In the genomic region with DNA sequence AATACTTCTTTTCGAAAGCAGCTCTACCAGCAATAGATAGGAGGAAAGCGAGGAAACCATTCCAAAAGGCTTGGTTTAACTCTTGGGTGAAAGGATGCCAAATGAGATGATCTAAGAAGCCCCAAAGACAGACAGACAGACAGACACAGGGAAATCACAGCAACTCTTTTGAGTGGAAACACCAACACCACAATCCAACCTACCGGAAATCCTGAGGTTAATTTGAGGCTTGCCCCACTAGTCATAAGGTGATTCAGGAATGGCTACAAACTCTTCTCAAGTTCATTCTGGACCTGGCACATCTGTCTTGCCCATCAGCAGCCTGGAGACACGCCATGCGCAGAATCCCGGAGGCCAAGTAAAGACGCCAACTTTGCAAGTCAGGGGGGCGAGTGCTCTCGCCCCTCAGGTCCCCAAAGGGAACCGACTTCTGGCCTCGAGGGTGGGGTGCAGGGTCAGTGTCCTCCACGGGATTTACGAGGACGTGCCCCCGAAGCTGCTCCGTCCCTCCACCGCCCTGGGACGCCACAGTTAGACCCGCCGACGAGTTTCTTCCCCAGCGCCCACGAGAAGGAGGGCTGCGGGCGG, we compare ENCODE assay signal across 9 cellular contexts. TPM values are rescaled to one million over a fixed set of nuclear protein-coding genes. Genes with fewer than 3 reads are reported as not detected.
A peak's percentile ranks its signal among the peaks of the same experiment; 100 is the strongest.
DNase-seq lines count a peak whose midpoint lies in the region; ATAC-seq, FAIRE-seq and TF ChIP-seq lines count a peak whose summit lies in the region.
"Had no signal": no experiment of that assay in that cellular context is flagged by ENCODE, and none has a peak within 500 bp of the region (broad histone marks: within the 10 kb centered on the region; RNA-seq: fewer than 3 reads in every experiment).

No MANE protein-coding gene starts in this region.

- BruUV-seq in GM12878 (replicated peaks; lab: Mats Ljungman, UMichigan): TSS peak; percentile 68

- H2AFZ ChIP-seq in GM12878 (ENCODE audit: control insufficient read depth, low read depth, low read length): peak overlapping the region; percentile 74

- SMC1A ChIA-PET in GM12878 (lab: Charles Lee; ENCODE audit: uncharacterized antibody, unreplicated experiment): interaction anchor here (0.5 to 1.5 kb wide), 2 partner anchors 11 to 1754 kb away, joined by 3 read pairs; no protein-coding TSS in a partner anchor

- H3K79me2 ChIP-seq in GM12878 (ENCODE audit: control insufficient read depth, insufficient read depth, low read length): no peaks in the 10 kb centered on the region

- no peaks in the 10 kb centered on the region for H4K20me1 ChIP-seq in GM12878 (ENCODE audit: control insufficient read depth, insufficient read depth)

- peak overlapping the region; percentile 58 for H3K4me2 ChIP-seq in GM12878 (ENCODE audit: control insufficient read depth, insufficient read depth)
- peak overlapping the region; percentile 97 for H3K4me2 ChIP-seq in skeletal muscle satellite cell (ENCODE audit: low read length)

- H3K27ac ChIP-seq in RWPE1 (peak overlapping the region; percentile 97), GM12878 (ENCODE audit: control insufficient read depth, insufficient read depth) (no peak overlapping the region), iPS-18a (ENCODE audit: low read length) (no peak overlapping the region)

- no peak for TF ChIP-seq CTCF in RWPE1 (conservative IDR thresholded peaks at IDR 0.05; ENCODE audit: low read depth)
- no peak for TF ChIP-seq CTCF in GM12878 (IDR thresholded peaks at IDR 0.05 in 2 of 3, conservative IDR thresholded peaks at IDR 0.05 in 1 of 3; ENCODE audit: control insufficient read depth in 2 of 3, extremely low read depth in 1 of 3, insufficient read depth in 1 of 3, low read depth in 3 of 3, low read length in 3 of 3)

- intact Hi-C loops in GM12878 (cut with micrococcal nuclease; ENCODE audit: unreplicated experiment): no loop called here

- DNase-seq in GDM1 (lab: John Stamatoyannopoulos, UW): peak; percentile 3
- peak; percentile 25 for DNase-seq in HEK293T (ENCODE audit: extremely low spot score)
- DNase-seq in RWPE1 (ENCODE audit: low spot score): peak; percentile 68
- peak; percentile 32 for DNase-seq in GM12878 (ENCODE audit: low read depth, low spot score)
- no peak for DNase-seq in NCI-H526 (lab: John Stamatoyannopoulos, UW)

- peaks cover 3% of the 10 kb centered on the region for H3K4me1 ChIP-seq in GM12878 (ENCODE audit: control insufficient read depth, insufficient read depth, low read length)
- H3K4me1 ChIP-seq in iPS-18a (ENCODE audit: control insufficient read depth, low read depth, low read length): peaks cover 8% of the 10 kb centered on the region
- peaks cover 14% of the 10 kb centered on the region for H3K4me1 ChIP-seq in skeletal muscle satellite cell (ENCODE audit: control insufficient read depth, insufficient read depth, low read length)

- ATAC-seq in GM12878 (peak; percentile 28), GM21360 (IDR thresholded peaks at IDR 0.05; ENCODE audit: unreplicated experiment) (no peak)

- H3K27me3 ChIP-seq in GM12878 (replicated peaks in 1 of 2; ENCODE audit: control insufficient read depth in 2 of 2, insufficient read depth in 2 of 2, low read length in 1 of 2) (no peaks in the 10 kb centered on the region; a peak in 1 of 4 replicates), iPS-18a (ENCODE audit: control insufficient read depth, insufficient read depth, low read length) (peaks cover 28% of the 10 kb centered on the region), skeletal muscle satellite cell (ENCODE audit: control insufficient read depth, insufficient read depth, low read length) (no peaks in the 10 kb centered on the region)

- no peak for TF ChIP-seq EP300 in GM12878 (IDR thresholded peaks at IDR 0.05; ENCODE audit: borderline replicate concordance in 1 of 2, control insufficient read depth in 1 of 2, low read depth in 2 of 2, low read length in 2 of 2)

- CTCF ChIA-PET in HEK293T (lab: Yijun Ruan, JAX): interaction anchor here (0.7 to 1.0 kb wide), 2 partner anchors 19 to 57 kb away, joined by 3 read pairs; no protein-coding TSS in a partner anchor
- CTCF ChIA-PET in RWPE1 (lab: Yijun Ruan, JAX): interaction anchor here (0.6 to 1.2 kb wide), 2 partner anchors 25 to 35 kb away, joined by 4 read pairs; no protein-coding TSS in a partner anchor
- CTCF ChIA-PET in GM12878 (lab: Yijun Ruan, JAX): interaction anchor here (0.8 to 1.4 kb wide), 4 partner anchors 34 to 47 kb away, joined by 3 to 4 read pairs (median 3); a partner anchor contains a TSS

- H3K36me3 ChIP-seq in GM12878 (ENCODE audit: control insufficient read depth in 2 of 2, insufficient read depth in 2 of 2, low read length in 1 of 2) (no peaks in the 10 kb centered on the region), iPS-18a (ENCODE audit: control insufficient read depth, low read depth, low read length) (no peaks in the 10 kb centered on the region), skeletal muscle satellite cell (ENCODE audit: insufficient read depth, low read length) (no peaks in the 10 kb centered on the region)

- peak overlapping the region; percentile 47; the same call in 1 of the 2 replicates for H3K9ac ChIP-seq in GM12878 (ENCODE audit: control insufficient read depth, insufficient read depth, low read length)
- H3K9ac ChIP-seq in iPS-18a (ENCODE audit: low read length): peak overlapping the region; percentile 67
- peak overlapping the region; percentile 97 for H3K9ac ChIP-seq in skeletal muscle satellite cell (ENCODE audit: low read depth, low read length)

- TF ChIP-seq POLR2A in GM12878 (IDR thresholded peaks at IDR 0.05; ENCODE audit: low read depth, low read length): no peak

- RAD21 ChIA-PET in GM12878 (lab: Charles Lee; ENCODE audit: unreplicated experiment): interaction anchor here (0.7 kb wide), 1 partner anchor 1663 kb away, joined by 3 read pairs; no protein-coding TSS in a partner anchor

- under 1% methylated on average over 24 of the region's 25 CpGs for WGBS in GM12878 (ENCODE audit: insufficient coverage, insufficient replicate concordance, low lambda C conversion rate, missing lambda C conversion rate)

- H3K4me3 ChIP-seq in GM12878 (peak overlapping the region; percentile 88), iPS-18a (ENCODE audit: low read length) (peak overlapping the region; percentile 79), skeletal muscle satellite cell (ENCODE audit: low read length) (peak overlapping the region; percentile 97)

- no peak for TF ChIP-seq RAD21 in GM12878 (IDR thresholded peaks at IDR 0.05; ENCODE audit: insufficient read depth, low read depth, low read length)

- peak; percentile 70 for FAIRE-seq in GM12878 (lab: Jason Lieb, UNC)
- FAIRE-seq: islet of Langerhans had no signal

- in situ Hi-C loops in GM12878 (cut with MboI): no loop called here

- no peaks in the 10 kb centered on the region for H3K9me3 ChIP-seq in GM12878 (replicated peaks; ENCODE audit: control insufficient read depth, insufficient read depth, low read length)
- no peaks in the 10 kb centered on the region for H3K9me3 ChIP-seq in iPS-18a (ENCODE audit: control insufficient read depth, low read depth, low read length)
- no peaks in the 10 kb centered on the region for H3K9me3 ChIP-seq in skeletal muscle satellite cell (replicated peaks; ENCODE audit: low read length)

- POLR2A ChIA-PET in HEK293T (lab: Yijun Ruan, JAX) (interaction anchor here (1.0 to 3.1 kb wide), 3 partner anchors 30 to 48 kb away, joined by 3 to 15 read pairs (median 6); a partner anchor contains a TSS), RWPE1 (lab: Yijun Ruan, JAX; ENCODE audit: low non-redundant PET) (interaction anchor here (0.6 to 1.1 kb wide), 2 partner anchors 47 to 48 kb away, joined by 3 to 4 read pairs; a partner anchor contains a TSS), GM12878 (lab: Charles Lee) (interaction anchor here (0.7 to 0.9 kb wide), 2 partner anchors 11 to 480 kb away, joined by 3 to 4 read pairs; no protein-coding TSS in a partner anchor)

TF ChIP-seq in HEK293T, 16 proteins besides CTCF, POLR2A, EP300 and RAD21 (continues in another document):
- no peak for TF ChIP-seq ARNT (IDR thresholded peaks at IDR 0.05)

RNA-seq across cellular contexts. Expression of a gene that starts 0.8 kb away (rescaled TPM):
- 8.1 and 12.4 TPM in 2 replicates for total RNA-seq in GM12878 (2013; cell fraction: nucleolus; rRNA removed)
- total RNA-seq in GM12878 (2014; rRNA removed): 3.7 and 6.8 TPM in 2 replicates
- total RNA-seq in GM12878 (2014; rRNA removed; fragmentation: Illumina TruSeq; extraction: Trizol): 2.3 and 3.7 TPM in 2 replicates
- 2.1 and 2.5 TPM in 2 replicates for total RNA-seq in GM12878 (2021)
- polyA plus RNA-seq in GM12878 (2011; ENCODE audit: low read depth): 0.63 TPM
- polyA plus RNA-seq in GM12878 (2011; rRNA removed): 1.4 and 2.0 TPM in 2 replicates
- 0.52 and 0.62 TPM in 2 replicates for polyA plus RNA-seq in GM12878 (2011; cell fraction: cytosol; rRNA removed)
- polyA plus RNA-seq in GM12878 (2011; cell fraction: nucleus; rRNA removed): 1.0 and 1.9 TPM in 2 replicates
- polyA plus RNA-seq in GM12878 (2012): 0.91 and 1.0 TPM in 2 replicates
- polyA plus RNA-seq in GM12878 (2014; fragmentation: Illumina TruSeq; extraction: Trizol): 0.78 and 1.3 TPM in 2 replicates
- under 1 TPM; 0.27 to 0.98 TPM for polyA plus RNA-seq in GM12878 (2014; fragmentation: Nextera tagmentation; extraction: Ambion mirVana)
- 2.4 and 5.1 TPM in 2 replicates for polyA plus RNA-seq in GM12878 (2014; rRNA removed)
- polyA plus RNA-seq in GM12878 (2016; fragmentation: Nextera tagmentation; extraction: Ambion mirVana): 1 to 10 TPM; 1.3 to 2.0 TPM
- polyA minus RNA-seq in GM12878 (2011; rRNA and poly(A)+ RNA removed): 1.1 and 1.6 TPM in 2 replicates
- 0.94 and 1.9 TPM in 2 replicates for polyA minus RNA-seq in GM12878 (2011; cell fraction: cytosol; rRNA and poly(A)+ RNA removed)
- 4.7 and 8.9 TPM in 2 replicates for polyA minus RNA-seq in GM12878 (2011; cell fraction: nucleus; rRNA and poly(A)+ RNA removed)
- total RNA-seq in skeletal muscle satellite cell (2012; rRNA removed): 15.5 and 17.7 TPM in 2 replicates

RNA-seq across cellular contexts. Expression of a gene that starts 47.7 kb away (rescaled TPM):
- total RNA-seq in GM12878 (2013; cell fraction: nucleolus; rRNA removed): 433 and 440 TPM in 2 replicates
- total RNA-seq in GM12878 (2014; rRNA removed) (2,485 and 2,957 TPM in 2 replicates), GM12878 (2014; rRNA removed; fragmentation: Illumina TruSeq; extraction: Trizol) (2,629 and 2,674 TPM in 2 replicates), GM12878 (2021) (1,758 and 1,801 TPM in 2 replicates)
- polyA plus RNA-seq in GM12878 (2011; ENCODE audit: low read depth): 3,557 TPM
- polyA plus RNA-seq in GM12878 (2011; rRNA removed) (3,432 and 4,044 TPM in 2 replicates), GM12878 (2014; fragmentation: Illumina TruSeq; extraction: Trizol) (2,529 and 2,797 TPM in 2 replicates), GM12878 (2014; fragmentation: Nextera tagmentation; extraction: Ambion mirVana) (1,000 to 10,000 TPM; 5,267 to 6,047 TPM), GM12878 (2014; rRNA removed) (3,008 and 3,188 TPM in 2 replicates), GM12878 (2016; fragmentation: Nextera tagmentation; extraction: Ambion mirVana) (1,000 to 10,000 TPM; 1,685 to 1,729 TPM)
- polyA plus RNA-seq in GM12878 (2011; cell fraction: cytosol; rRNA removed): 1,956 and 2,029 TPM in 2 replicates
- 767 and 919 TPM in 2 replicates for polyA plus RNA-seq in GM12878 (2011; cell fraction: nucleus; rRNA removed)
- polyA plus RNA-seq in GM12878 (2012): 3,636 and 5,206 TPM in 2 replicates
- polyA minus RNA-seq in GM12878 (2011; rRNA and poly(A)+ RNA removed): 1,703 and 1,902 TPM in 2 replicates
- polyA minus RNA-seq in GM12878 (2011; cell fraction: cytosol; rRNA and poly(A)+ RNA removed): 454 and 570 TPM in 2 replicates
- polyA minus RNA-seq in GM12878 (2011; cell fraction: nucleus; rRNA and poly(A)+ RNA removed): 187 and 232 TPM in 2 replicates
- 1,301 and 1,416 TPM in 2 replicates for total RNA-seq in skeletal muscle satellite cell (2012; rRNA removed)

Comparison
In these comparisons a context has a peak if more than half of its experiments do, and no peak if none do; other contexts are left out.
1. DNase-seq: peak in GDM1 (single experiment), HEK293T (single experiment), RWPE1 (single experiment) and GM12878 (single experiment); none in NCI-H526 (0 of 2).
2. H3K9ac ChIP-seq: peak in every context shown above with its lines; median percentile 97 in skeletal muscle satellite cell; 67 in iPS-18a; 47 in GM12878.
3. Peak in every context shown above with its lines, with median percentiles within 50 percentile points of each other: H3K4me3 ChIP-seq.